ENCODE assay signal across 21 cellular contexts in the genomic region with DNA sequence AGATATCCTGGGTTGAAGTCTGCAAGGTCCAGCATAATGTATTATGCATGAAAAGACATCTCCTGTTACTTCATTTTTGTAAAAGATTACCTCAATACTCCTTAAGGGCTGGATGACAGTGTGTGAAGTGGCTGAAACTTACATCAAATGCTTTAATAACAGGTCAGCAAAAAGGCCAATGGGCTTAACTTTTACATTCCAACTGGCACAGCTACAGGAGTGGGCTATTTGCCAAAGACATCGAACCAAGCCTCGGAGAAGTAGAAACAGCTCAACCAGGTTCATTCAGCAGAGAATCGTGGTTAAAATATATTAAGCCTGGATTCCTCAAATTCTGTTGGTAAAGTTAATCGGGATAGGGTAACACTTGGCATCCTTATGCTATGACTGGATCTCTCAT.
A peak's percentile ranks its signal among the peaks of the same experiment; 100 is the strongest.
DNase-seq lines count a peak whose midpoint lies in the region; ATAC-seq lines count a peak whose summit lies in the region.
"Had no signal": no experiment of that assay in that cellular context is flagged by ENCODE, and none has a peak within 500 bp of the region (broad histone marks: within the 10 kb centered on the region; RNA-seq: fewer than 3 reads in every experiment).

No MANE protein-coding gene starts in this region.

- no peak overlapping the region for H3K4ac ChIP-seq in mesenchymal stem cell (ENCODE audit: low read depth in 1 of 2, low read length in 2 of 2)

- POLR2A ChIA-PET in activated CD4-positive, alpha-beta memory T cell treated with anti-CD3 and anti-CD28 coated beads, Interleukin-2, amount 10 ng/mL, durations not matched to agents 7 days and 5 days (lab: Charles Lee): no interaction called here

- no peak overlapping the region for H3K14ac ChIP-seq in mesenchymal stem cell (ENCODE audit: low read length in 2 of 2)

- H3K27ac ChIP-seq in mesenchymal stem cell (ENCODE audit: low read length, poor library complexity, severe bottlenecking): peak overlapping the region; percentile 90
- H3K27ac ChIP-seq: skin epidermis, uterus had no signal

- H3K36me3 ChIP-seq in mesenchymal stem cell (ENCODE audit: control insufficient read depth in 1 of 2, insufficient read depth in 2 of 2, low read depth in 1 of 2, low read length in 2 of 2): no peaks in the 10 kb centered on the region
- H3K36me3 ChIP-seq: uterus had no signal

- no peak overlapping the region for H3K4me3 Mint-ChIP-seq in activated CD4-positive, alpha-beta memory T cell treated with anti-CD3 and anti-CD28 coated beads, Interleukin-2, amount 10 ng/mL, durations not matched to agents 7 days and 5 days
- H3K4me3 Mint-ChIP-seq: mesothelial cell of epicardium, nephron progenitor cell had no signal

- no peaks in the 10 kb centered on the region for H3K27me3 Mint-ChIP-seq in activated CD4-positive, alpha-beta memory T cell treated with anti-CD3 and anti-CD28 coated beads, Interleukin-2, amount 10 ng/mL, durations not matched to agents 7 days and 5 days

- H3K4me3 ChIP-seq in mesenchymal stem cell (ENCODE audit: insufficient read depth in 1 of 2, low read depth in 1 of 2, low read length in 2 of 2): no peak overlapping the region
- H3K4me3 ChIP-seq: skin epidermis, uterus had no signal

- DNase-seq in AG08395 (ENCODE audit: low spot score) (peak; percentile 13), LHCN-M2 (ENCODE audit: low read depth) (peak; percentile 58), dedifferentiated amniotic fluid mesenchymal stem cell (ENCODE audit: extremely low spot score) (peak; percentile 16), mesenchymal stem cell (peak; percentile 39)
- DNase-seq in activated naive CD4-positive, alpha-beta T cell treated with Interleukin-2 at 50 U/mL for 16 hours: no peak
- DNase-seq in activated CD4-positive, alpha-beta memory T cell treated with anti-CD3 and anti-CD28 coated beads, Interleukin-2, amount 10 ng/mL, durations not matched to agents 7 days and 5 days: no peak
- DNase-seq: activated gamma-delta T cell treated with Interleukin-2 at 50 U/mL for 16 hours; activated T-cell treated with anti-CD3 and anti-CD28 coated beads for 4 hours; foreskin melanocyte; left colon; NCI-H1105; NCI-H526; nephron progenitor cell; posterior cingulate gyrus; Right ventricle myocardium superior; stimulated activated CD4-positive, alpha-beta T cell treated with anti-CD3 and anti-CD28 coated beads, Interleukin-4, amount 100 ng/mL, for 1 hour; uterus had no signal

- H4K8ac ChIP-seq in mesenchymal stem cell (ENCODE audit: low read length): no peak overlapping the region

- 46% methylated on average over 4 of the region's 4 CpGs for WGBS in mesenchymal stem cell

- ATAC-seq in GM21360 (IDR thresholded peaks at IDR 0.05; ENCODE audit: unreplicated experiment) (no peak), GM18870 (IDR thresholded peaks at IDR 0.05; ENCODE audit: unreplicated experiment) (no peak)
- ATAC-seq: left colon had no signal

- H2BK5ac ChIP-seq in mesenchymal stem cell (ENCODE audit: low read depth, low read length, poor library complexity, severe bottlenecking): no peak overlapping the region

- peaks cover 14% of the 10 kb centered on the region for H3K9me3 Mint-ChIP-seq in activated CD4-positive, alpha-beta memory T cell treated with anti-CD3 and anti-CD28 coated beads, Interleukin-2, amount 10 ng/mL, durations not matched to agents 7 days and 5 days

- no peak overlapping the region for H3K27ac Mint-ChIP-seq in activated CD4-positive, alpha-beta memory T cell treated with anti-CD3 and anti-CD28 coated beads, Interleukin-2, amount 10 ng/mL, durations not matched to agents 7 days and 5 days
- H3K27ac Mint-ChIP-seq: mesothelial cell of epicardium, nephron progenitor cell had no signal

- H3K9ac ChIP-seq in mesenchymal stem cell (ENCODE audit: low read length): no peak overlapping the region

- H3K27me3 ChIP-seq in mesenchymal stem cell (ENCODE audit: control insufficient read depth in 1 of 2, insufficient read depth in 1 of 2, low read length in 2 of 2): no peaks in the 10 kb centered on the region
- H3K27me3 ChIP-seq: uterus had no signal

- no peaks in the 10 kb centered on the region for H3K79me1 ChIP-seq in mesenchymal stem cell (replicated peaks; ENCODE audit: low read length, poor library complexity, severe bottlenecking)

- no peaks in the 10 kb centered on the region for H3K4me1 Mint-ChIP-seq in activated CD4-positive, alpha-beta memory T cell treated with anti-CD3 and anti-CD28 coated beads, Interleukin-2, amount 10 ng/mL, durations not matched to agents 7 days and 5 days

- H3K36me3 Mint-ChIP-seq in activated CD4-positive, alpha-beta memory T cell treated with anti-CD3 and anti-CD28 coated beads, Interleukin-2, amount 10 ng/mL, durations not matched to agents 7 days and 5 days (ENCODE audit: low read depth): no peaks in the 10 kb centered on the region
- H3K36me3 Mint-ChIP-seq: mesothelial cell of epicardium had no signal

- H2BK15ac ChIP-seq in mesenchymal stem cell (ENCODE audit: low read depth, poor library complexity, severe bottlenecking): no peak overlapping the region

- H3K4me2 ChIP-seq in mesenchymal stem cell (ENCODE audit: low read length, poor library complexity, severe bottlenecking): no peak overlapping the region

- no peaks in the 10 kb centered on the region for H3K9me3 ChIP-seq in mesenchymal stem cell (ENCODE audit: control insufficient read depth, low read length)
- H3K9me3 ChIP-seq: uterus had no signal

- H3K18ac ChIP-seq in mesenchymal stem cell (ENCODE audit: low read depth in 1 of 2, low read length in 2 of 2): no peak overlapping the region

- CTCF ChIA-PET in activated CD4-positive, alpha-beta memory T cell treated with anti-CD3 and anti-CD28 coated beads, Interleukin-2, amount 10 ng/mL, durations not matched to agents 7 days and 5 days (lab: Charles Lee): no interaction called here

- H2BK12ac ChIP-seq in mesenchymal stem cell (ENCODE audit: low read length in 2 of 2): no peak overlapping the region

- H3K23ac ChIP-seq in mesenchymal stem cell (ENCODE audit: low read length in 2 of 2): no peak overlapping the region

- no peak overlapping the region for H4K91ac ChIP-seq in mesenchymal stem cell (ENCODE audit: low read length)

- H2AK5ac ChIP-seq in mesenchymal stem cell (ENCODE audit: low read length, severe bottlenecking): no peak overlapping the region

- H2BK120ac ChIP-seq in mesenchymal stem cell (ENCODE audit: low read depth, low read length): no peak overlapping the region

- peaks cover 5% of the 10 kb centered on the region for H3K4me1 ChIP-seq in mesenchymal stem cell (ENCODE audit: control insufficient read depth, insufficient read depth, low read depth, low read length)
- H3K4me1 ChIP-seq: uterus had no signal

- H2AFZ ChIP-seq in mesenchymal stem cell (ENCODE audit: low read depth, low read length): no peak overlapping the region

Comparison
In these comparisons a context has a peak if more than half of its experiments do, and no peak if none do; other contexts are left out.
1. DNase-seq: peak in AG08395 (single experiment), LHCN-M2 (single experiment), dedifferentiated amniotic fluid mesenchymal stem cell (single experiment) and mesenchymal stem cell (single experiment); none in activated naive CD4-positive, alpha-beta T cell treated with Interleukin-2 at 50 U/mL for 16 hours (single experiment) and activated CD4-positive, alpha-beta memory T cell treated with anti-CD3 and anti-CD28 coated beads, Interleukin-2, amount 10 ng/mL, durations not matched to agents 7 days and 5 days (single experiment).